In the genomic region with DNA sequence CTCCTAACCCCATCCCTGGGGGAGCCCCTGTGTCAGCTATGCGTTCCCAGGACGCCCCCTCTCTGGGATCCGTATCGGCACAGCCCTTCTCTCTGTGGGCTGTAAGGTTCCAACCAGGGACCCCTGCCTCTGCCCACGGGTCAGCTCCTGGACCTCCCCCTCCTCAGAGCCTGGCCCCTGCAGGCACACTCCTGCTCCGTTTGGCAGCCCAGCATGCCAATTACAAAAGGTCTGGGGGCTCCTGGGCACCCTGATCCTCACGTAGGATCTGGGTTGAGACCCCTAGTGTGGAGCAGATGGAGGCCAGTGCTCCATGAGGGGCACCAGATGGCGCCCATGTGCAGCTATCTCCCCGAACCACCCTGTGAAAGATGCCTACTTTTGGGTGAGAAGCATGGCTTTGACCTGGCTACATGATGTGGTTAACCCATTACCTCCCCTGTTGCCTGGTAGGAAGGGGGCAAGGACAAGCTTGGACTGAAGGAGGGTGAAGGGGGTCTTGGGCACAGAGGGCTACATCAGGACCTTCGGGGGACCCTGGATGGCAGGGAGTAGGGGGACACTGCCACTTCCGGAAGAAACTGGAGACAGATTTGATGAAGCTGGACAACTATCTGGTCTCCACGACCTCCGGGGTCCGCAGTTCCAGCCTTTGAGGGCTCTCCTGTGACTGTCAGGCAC, we compare ENCODE assay signal across 8 cellular contexts. TPM values are rescaled to one million over a fixed set of nuclear protein-coding genes. Genes with fewer than 3 reads are reported as not detected.
DNase-seq lines count a peak whose midpoint lies in the region; ATAC-seq and TF ChIP-seq lines count a peak whose summit lies in the region.

No MANE protein-coding gene starts in this region.

- BruUV-seq in PC-9 (replicated peaks; lab: Mats Ljungman, UMichigan): no TSS peak

- H3K9me3 ChIP-seq in PC-9 (ENCODE audit: insufficient read depth, low read depth) (no peaks in the 10 kb centered on the region), neuronal stem cell (replicated peaks in 1 of 2; ENCODE audit: control insufficient read depth in 2 of 2, insufficient read depth in 1 of 2, low read depth in 1 of 2, low read length in 2 of 2) (no peaks in the 10 kb centered on the region)

- peak; percentile 33 for DNase-seq in activated naive CD4-positive, alpha-beta T cell treated with anti-CD3 and anti-CD28 coated beads for 36 hours
- DNase-seq in activated naive CD4-positive, alpha-beta T cell (lab: John Stamatoyannopoulos, UW): no peak
- no peak for DNase-seq in PC-9
- DNase-seq in coronary artery (ENCODE audit: low spot score): no peak
- DNase-seq in neuronal stem cell (ENCODE audit: low spot score): no peak

- H3K4me2 ChIP-seq in PC-9 (peak overlapping the region; percentile 55; the same call in 1 of the 2 replicates), neuronal stem cell (ENCODE audit: insufficient read depth, low read length, poor library complexity, severe bottlenecking) (no peak overlapping the region)

- no peaks in the 10 kb centered on the region for H3K27me3 Mint-ChIP-seq in activated naive CD4-positive, alpha-beta T cell treated with anti-CD3 and anti-CD28 coated beads for 36 hours (ENCODE audit: low read depth)

- H2AFZ ChIP-seq in PC-9: no peak overlapping the region
- H2AFZ ChIP-seq in neuronal stem cell (ENCODE audit: low read length): peak overlapping the region; percentile 86

- H3K36me3 ChIP-seq in PC-9 (ENCODE audit: low read depth) (no peaks in the 10 kb centered on the region), neuronal stem cell (replicated peaks in 1 of 2; ENCODE audit: control insufficient read depth in 2 of 2, insufficient read depth in 2 of 2, low read length in 2 of 2) (no peaks in the 10 kb centered on the region)

- H3K4ac ChIP-seq in neuronal stem cell (ENCODE audit: low read length): no peak overlapping the region

- H3K4me1 Mint-ChIP-seq in activated naive CD4-positive, alpha-beta T cell treated with anti-CD3 and anti-CD28 coated beads for 36 hours (ENCODE audit: low read depth): peaks cover 11% of the 10 kb centered on the region

- no peak overlapping the region for H3K27ac Mint-ChIP-seq in activated naive CD4-positive, alpha-beta T cell treated with anti-CD3 and anti-CD28 coated beads for 36 hours

- no peak overlapping the region for H4K91ac ChIP-seq in neuronal stem cell (ENCODE audit: low read depth, low read length, poor library complexity)

- no peaks in the 10 kb centered on the region for H3K79me2 ChIP-seq in PC-9 (ENCODE audit: low read depth)

- no peak overlapping the region for H3K14ac ChIP-seq in neuronal stem cell (ENCODE audit: low read length)

- intact Hi-C loops in activated naive CD4-positive, alpha-beta T cell treated with anti-CD3 and anti-CD28 coated beads for 36 hours (cut with micrococcal nuclease): loop anchor here (1.0 to 2.0 kb wide), 9 partner anchors 89 to 451 kb away; partner anchors contain the start of genes DDX21, FAM241B, KIFBP and SRGN
- intact Hi-C loops in PC-9 (cut with micrococcal nuclease; ENCODE audit: unreplicated experiment): loop anchor here (1.0 to 10.0 kb wide), 9 partner anchors 31 to 603 kb away; partner anchors contain the start of genes KIFBP and VPS26A

- H3K23ac ChIP-seq in neuronal stem cell (ENCODE audit: low read depth, low read length, poor library complexity): no peak overlapping the region

- H3K4me1 ChIP-seq in PC-9 (replicated peaks; ENCODE audit: insufficient read depth) (peaks cover 26% of the 10 kb centered on the region), neuronal stem cell (ENCODE audit: control insufficient read depth in 2 of 2, insufficient read depth in 1 of 2, low read depth in 1 of 2, low read length in 2 of 2) (peaks cover 8 to 9% of the 10 kb centered on the region in 2 donors)

- H4K20me1 ChIP-seq in PC-9 (ENCODE audit: insufficient read depth): no peaks in the 10 kb centered on the region

- H4K8ac ChIP-seq in neuronal stem cell (ENCODE audit: low read depth, low read length): no peak overlapping the region

- peak overlapping the region; percentile 32 for H3K18ac ChIP-seq in neuronal stem cell (ENCODE audit: low read length)

- TF ChIP-seq CTCF in PC-9 (conservative IDR thresholded peaks at IDR 0.05) (peak; percentile 47; the same call in 1 of the 2 replicates), coronary artery (IDR thresholded peaks at IDR 0.05) (no peak)

- H2BK5ac ChIP-seq in neuronal stem cell (ENCODE audit: low read length): no peak overlapping the region

- CTCF ChIA-PET in activated naive CD4-positive, alpha-beta T cell treated with anti-CD3 and anti-CD28 coated beads for 36 hours (lab: Charles Lee): interaction anchor here (0.5 to 4.2 kb wide), 30 partner anchors 9 to 402 kb away, joined by 3 to 52 read pairs (median 4); no protein-coding TSS in a partner anchor
- CTCF ChIA-PET in PC-9 (lab: Charles Lee): interaction anchor here (0.5 to 2.3 kb wide), 22 partner anchors 8 to 497 kb away, joined by 3 to 12 read pairs (median 4); no protein-coding TSS in a partner anchor

- H3K36me3 Mint-ChIP-seq in activated naive CD4-positive, alpha-beta T cell treated with anti-CD3 and anti-CD28 coated beads for 36 hours (ENCODE audit: low read depth): peaks cover 3% of the 10 kb centered on the region

- no peak overlapping the region for H2BK15ac ChIP-seq in neuronal stem cell (ENCODE audit: low read length)

- H3K4me3 Mint-ChIP-seq in activated naive CD4-positive, alpha-beta T cell treated with anti-CD3 and anti-CD28 coated beads for 36 hours: peak overlapping the region; percentile 58

- no peak overlapping the region for H2BK12ac ChIP-seq in neuronal stem cell (ENCODE audit: low read length)

- H3K9ac ChIP-seq in neuronal stem cell (ENCODE audit: low read depth, low read length, poor library complexity): no peak overlapping the region

- ATAC-seq in GM21515 (IDR thresholded peaks at IDR 0.05; ENCODE audit: unreplicated experiment) (no peak), HG03457 (IDR thresholded peaks at IDR 0.05; ENCODE audit: unreplicated experiment) (no peak), HG02588 (IDR thresholded peaks at IDR 0.05; ENCODE audit: unreplicated experiment) (no peak)

- H2BK120ac ChIP-seq in neuronal stem cell (ENCODE audit: low read depth, low read length): no peak overlapping the region

- no CpG with 5 or more reads among the region's 14 CpGs for WGBS in neuronal stem cell (ENCODE audit: extremely low coverage in 2 of 2, insufficient read length in 2 of 2, insufficient replicate concordance in 1 of 2), 2 donors

- no peaks in the 10 kb centered on the region for H3K9me2 ChIP-seq in PC-9 (ENCODE audit: insufficient read depth)

- H3K4me3 ChIP-seq in PC-9: no peak overlapping the region
- H3K4me3 ChIP-seq in coronary artery: no peak overlapping the region
- peak overlapping the region in 1 of 2 donors; percentile 3 for H3K4me3 ChIP-seq in neuronal stem cell (ENCODE audit: low read length in 2 of 2)

- no peak overlapping the region for H3K27ac ChIP-seq in PC-9
- H3K27ac ChIP-seq in coronary artery: peak overlapping the region; percentile 62 to 88
- H3K27ac ChIP-seq in neuronal stem cell (replicated peaks; ENCODE audit: low read length): no peak overlapping the region

- H3F3A ChIP-seq in PC-9 (ENCODE audit: insufficient read depth, low read depth): peaks cover 21% of the 10 kb centered on the region; the same call in 1 of the 2 replicates

- peak overlapping the region; percentile 20 for H2AK5ac ChIP-seq in neuronal stem cell (ENCODE audit: low read depth, low read length)

- POLR2A ChIA-PET in PC-9 (lab: Charles Lee; ENCODE audit: unreplicated experiment): no interaction called here

- H3K27me3 ChIP-seq in PC-9 (ENCODE audit: insufficient read depth, low read depth) (no peaks in the 10 kb centered on the region), neuronal stem cell (ENCODE audit: control insufficient read depth in 3 of 3, insufficient read depth in 3 of 3, low read depth in 1 of 3, low read length in 3 of 3) (peaks cover 0 to 11% (median 0%) of the 10 kb centered on the region in 3 experiments)

- no peaks in the 10 kb centered on the region for H3K9me3 Mint-ChIP-seq in activated naive CD4-positive, alpha-beta T cell treated with anti-CD3 and anti-CD28 coated beads for 36 hours

- no peaks in the 10 kb centered on the region for H3K79me1 ChIP-seq in neuronal stem cell (ENCODE audit: low read depth, low read length)

RNA-seq across cellular contexts. Expression of gene TACR2, which starts 9.0 kb away (rescaled TPM):
- total RNA-seq in activated naive CD4-positive, alpha-beta T cell treated with anti-CD3 and anti-CD28 coated beads for 36 hours: not detected
- total RNA-seq in PC-9 (2021): 0.23 TPM in 1 of 2 replicates, not detected in the other
- not detected for polyA plus RNA-seq in neuronal stem cell (2013, experiment 1 of 2)
- polyA plus RNA-seq in neuronal stem cell (2013, experiment 2 of 2): not detected

RNA-seq across cellular contexts. Expression of gene TSPAN15, which starts 43.5 kb away (rescaled TPM):
- 1 to 10 TPM in 1 of 2 experiments, under 1 TPM in 1; 0.72 to 1.1 TPM for total RNA-seq in activated naive CD4-positive, alpha-beta T cell treated with anti-CD3 and anti-CD28 coated beads for 36 hours
- 97.0 and 108 TPM in 2 replicates for total RNA-seq in PC-9 (2021)
- polyA plus RNA-seq in neuronal stem cell (2013, experiment 1 of 2): 10.5 TPM
- 10.6 TPM for polyA plus RNA-seq in neuronal stem cell (2013, experiment 2 of 2)

Comparison
In these comparisons a context has a peak if more than half of its experiments do, and no peak if none do; other contexts are left out.
1. H3K27ac ChIP-seq: peak in coronary artery (2 of 2); none in PC-9 (single experiment) and neuronal stem cell (single experiment).
2. RNA of gene TSPAN15, which starts 43.5 kb away (total RNA-seq): 97.0 to 108 TPM in PC-9; 0.72 to 1.1 TPM in activated naive CD4-positive, alpha-beta T cell treated with anti-CD3 and anti-CD28 coated beads for 36 hours; every median in the first group is over 10 times any median in the second.